22 cellular contexts compared by ENCODE assay signal in genomic region chr21:39030127-39030884, GRCh38.
DNase-seq lines count a peak whose midpoint lies in the region; ATAC-seq and TF ChIP-seq lines count a peak whose summit lies in the region.
"Had no signal": no experiment of that assay in that cellular context is flagged by ENCODE, and none has a peak within 500 bp of the region (broad histone marks: within the 10 kb centered on the region; RNA-seq: fewer than 3 reads in every experiment).

No MANE protein-coding gene starts in this region.

- no peak overlapping the region for H3K9ac ChIP-seq in mesendoderm (ENCODE audit: low read length)

- intact Hi-C loops in Caco-2 (cut with micrococcal nuclease; ENCODE audit: unreplicated experiment) = loop anchor here (1.0 to 10.0 kb wide), 3 partner anchors 42 to 116 kb away; no protein-coding TSS in a partner anchor

- H2BK5ac ChIP-seq in mesendoderm (ENCODE audit: low read length) = peak overlapping the region; percentile 46

- H2BK120ac ChIP-seq in mesendoderm (ENCODE audit: low read depth, low read length) = peak overlapping the region; percentile 48

- H4K8ac ChIP-seq in mesendoderm (ENCODE audit: low read depth, low read length) = no peak overlapping the region

- DNase-seq in Caco-2 (peak; percentile 82 to 91), epithelial cell of esophagus (ENCODE audit: low read depth) (peak; percentile 58), mesendoderm (peak; percentile 94), T-helper 1 cell (no peak)
- DNase-seq: activated CD4-positive, alpha-beta T cell treated with anti-CD3 and anti-CD28 coated beads, Interleukin-2, amount 50 U/mL, for 4 hours; activated naive CD4-positive, alpha-beta T cell; activated T-cell treated with anti-CD3 and anti-CD28 coated beads for 4 hours; anterior cingulate cortex; CD4-positive, CD25-positive, alpha-beta regulatory T cell; DND-41; hippocampal formation; KBM-7; natural killer cell; NCI-H1105; stimulated activated CD4-positive, alpha-beta T cell treated with anti-CD3 and anti-CD28 coated beads, Interleukin-15, amount 100 ng/mL, for 24 hours; stimulated activated naive CD4-positive, alpha-beta T cell treated with Interleukin-2 at 50 U/mL for 16 hours; T-cell had no signal

- TF ChIP-seq CTCF in Caco-2 (IDR thresholded peaks at IDR 0.05; ENCODE audit: insufficient read depth in 1 of 2, low read depth in 1 of 2, low read length in 1 of 2, severe bottlenecking in 1 of 2, unreplicated experiment in 1 of 2) = peak; percentile 15 to 19
- TF ChIP-seq CTCF in epithelial cell of esophagus (IDR thresholded peaks at IDR 0.05; ENCODE audit: insufficient read depth, low read depth, low read length, missing control alignments) = no peak

- peaks cover 34% of the 10 kb centered on the region for H3K4me1 Mint-ChIP-seq in Caco-2 (ENCODE audit: low read depth, unreplicated experiment)
- H3K4me1 Mint-ChIP-seq: CD4-positive, CD25-positive, alpha-beta regulatory T cell; natural killer cell had no signal

- H3K27me3 ChIP-seq in Caco-2 (replicated peaks; ENCODE audit: control insufficient read depth, insufficient read depth, low read length) = no peaks in the 10 kb centered on the region
- no peaks in the 10 kb centered on the region for H3K27me3 ChIP-seq in mesendoderm (ENCODE audit: insufficient read depth, low read length, poor library complexity)

- H3K36me3 Mint-ChIP-seq in Caco-2 (ENCODE audit: insufficient read depth, unreplicated experiment) = no peaks in the 10 kb centered on the region
- H3K36me3 Mint-ChIP-seq: CD4-positive, CD25-positive, alpha-beta regulatory T cell; natural killer cell; T-cell had no signal

- ATAC-seq in GM19397 (IDR thresholded peaks at IDR 0.05; ENCODE audit: unreplicated experiment) (no peak), HG03108 (IDR thresholded peaks at IDR 0.05; ENCODE audit: unreplicated experiment) (no peak), GM21381 (IDR thresholded peaks at IDR 0.05; ENCODE audit: unreplicated experiment) (no peak)
- ATAC-seq: natural killer cell, T-cell had no signal

- no peak overlapping the region for H3K23ac ChIP-seq in mesendoderm (ENCODE audit: low read length)

- no peaks in the 10 kb centered on the region for H3K79me2 ChIP-seq in mesendoderm (ENCODE audit: control insufficient read depth, insufficient read depth, low read length)

- H3K4me2 ChIP-seq in mesendoderm (ENCODE audit: low read length) = no peak overlapping the region

- peak; percentile 89 for TF ChIP-seq EP300 in Ishikawa (IDR thresholded peaks at IDR 0.05; ENCODE audit: borderline replicate concordance)

- peak overlapping the region; percentile 17 for H2AK5ac ChIP-seq in mesendoderm (ENCODE audit: low read length)

- H3K56ac ChIP-seq in mesendoderm (ENCODE audit: low read length) = peak overlapping the region; percentile 75

- no peaks in the 10 kb centered on the region for H3K9me3 ChIP-seq in Caco-2

- CTCF ChIA-PET in Caco-2 (lab: Charles Lee) = interaction anchor here (0.6 to 1.6 kb wide), 2 partner anchors 48 to 65 kb away, joined by 5 read pairs; no protein-coding TSS in a partner anchor

- no peaks in the 10 kb centered on the region for H3K79me1 ChIP-seq in mesendoderm (ENCODE audit: low read length)

- peaks cover 10% of the 10 kb centered on the region for H3K9me3 Mint-ChIP-seq in Caco-2 (ENCODE audit: unreplicated experiment)
- H3K9me3 Mint-ChIP-seq: natural killer cell had no signal

- no peak overlapping the region for H4K5ac ChIP-seq in mesendoderm (ENCODE audit: low read length)

- no peak overlapping the region for H3K4me3 ChIP-seq in Caco-2 (ENCODE audit: low read depth, low read length)
- H3K4me3 ChIP-seq in epithelial cell of esophagus (ENCODE audit: low read length) = no peak overlapping the region
- H3K4me3 ChIP-seq in mesendoderm (ENCODE audit: low read length) = no peak overlapping the region
- H3K4me3 ChIP-seq: lung had no signal

- H3K27ac ChIP-seq in mesendoderm (ENCODE audit: low read depth, low read length) = peak overlapping the region; percentile 74

- peak overlapping the region; percentile 80 for H3K27ac Mint-ChIP-seq in Caco-2 (ENCODE audit: unreplicated experiment)
- H3K27ac Mint-ChIP-seq: CD4-positive, CD25-positive, alpha-beta regulatory T cell; natural killer cell; T-cell had no signal

- peak overlapping the region; percentile 60 for H3K18ac ChIP-seq in mesendoderm (ENCODE audit: low read length)

- H3K4me1 ChIP-seq in Caco-2 (peaks cover 40% of the 10 kb centered on the region), mesendoderm (ENCODE audit: control insufficient read depth, low read depth, low read length) (peaks cover 13% of the 10 kb centered on the region)

- no peaks in the 10 kb centered on the region for H3K27me3 Mint-ChIP-seq in Caco-2 (ENCODE audit: insufficient read depth, unreplicated experiment)

- H3K4ac ChIP-seq in mesendoderm (ENCODE audit: low read depth, low read length) = peak overlapping the region; percentile 39

- H2BK15ac ChIP-seq in mesendoderm (replicated peaks; ENCODE audit: low read depth) = no peak overlapping the region

- no CpG with 5 or more reads among the region's 12 CpGs for WGBS in mesendoderm (ENCODE audit: extremely low coverage, insufficient coverage, low lambda C conversion rate)

- POLR2A ChIA-PET in Caco-2 (lab: Charles Lee) = interaction anchor here (0.7 to 1.4 kb wide), 2 partner anchors 74 to 153 kb away, joined by 3 to 4 read pairs; partner anchors contain the start of gene PSMG1

- H3K36me3 ChIP-seq in Caco-2 (ENCODE audit: control insufficient read depth, insufficient read depth, low read length) (no peaks in the 10 kb centered on the region; the same call in 1 of the 2 replicates), mesendoderm (ENCODE audit: control insufficient read depth, insufficient read depth, low read length) (no peaks in the 10 kb centered on the region)

- peak; percentile 20; the same call in 1 of the 2 replicates for TF ChIP-seq RAD21 in Ishikawa (IDR thresholded peaks at IDR 0.05; ENCODE audit: low read depth)

- H3K4me3 Mint-ChIP-seq in Caco-2 (ENCODE audit: unreplicated experiment) = peak overlapping the region; percentile 66
- H3K4me3 Mint-ChIP-seq: CD4-positive, CD25-positive, alpha-beta regulatory T cell; natural killer cell; T-cell had no signal

- TSS peak; percentile 52 for BruUV-seq in Caco-2 (replicated peaks; lab: Mats Ljungman, UMichigan)

TF ChIP-seq in Ishikawa, 13 proteins besides CTCF, POLR2A, EP300 and RAD21:
- TF ChIP-seq EGR1 (IDR thresholded peaks at IDR 0.05) (peak; percentile 23; the same call in 1 of the 2 replicates), ZBTB7A (IDR thresholded peaks at IDR 0.05; ENCODE audit: low read depth) (no peak), YY1 (IDR thresholded peaks at IDR 0.05; ENCODE audit: low read depth) (peak; percentile 56; the same call in 1 of the 2 replicates), CEBPB (IDR thresholded peaks at IDR 0.05) (no peak), TCF12 (IDR thresholded peaks at IDR 0.05; ENCODE audit: low read depth) (peak; percentile 90), USF1 (IDR thresholded peaks at IDR 0.05) (peak; percentile 92), NFIC (IDR thresholded peaks at IDR 0.05) (peak; percentile 75), REST (IDR thresholded peaks at IDR 0.05; ENCODE audit: low read depth) (no peak), CREB1 (IDR thresholded peaks at IDR 0.05; ENCODE audit: low read depth) (no peak), MAX (IDR thresholded peaks at IDR 0.05) (peak; percentile 89), FOXM1 (IDR thresholded peaks at IDR 0.05; ENCODE audit: borderline replicate concordance, low read depth) (peak; percentile 72), TEAD4 (IDR thresholded peaks at IDR 0.05) (peak; percentile 100), TAF1 (IDR thresholded peaks at IDR 0.05; ENCODE audit: low read depth) (no peak)

Comparison
In these comparisons a context has a peak if more than half of its experiments do, and no peak if none do; other contexts are left out.
1. DNase-seq: peak in Caco-2 (2 of 2), epithelial cell of esophagus (single experiment) and mesendoderm (single experiment); none in T-helper 1 cell (0 of 5).